Comparison of ENCODE assay signal across 14 cellular contexts in the genomic region with DNA sequence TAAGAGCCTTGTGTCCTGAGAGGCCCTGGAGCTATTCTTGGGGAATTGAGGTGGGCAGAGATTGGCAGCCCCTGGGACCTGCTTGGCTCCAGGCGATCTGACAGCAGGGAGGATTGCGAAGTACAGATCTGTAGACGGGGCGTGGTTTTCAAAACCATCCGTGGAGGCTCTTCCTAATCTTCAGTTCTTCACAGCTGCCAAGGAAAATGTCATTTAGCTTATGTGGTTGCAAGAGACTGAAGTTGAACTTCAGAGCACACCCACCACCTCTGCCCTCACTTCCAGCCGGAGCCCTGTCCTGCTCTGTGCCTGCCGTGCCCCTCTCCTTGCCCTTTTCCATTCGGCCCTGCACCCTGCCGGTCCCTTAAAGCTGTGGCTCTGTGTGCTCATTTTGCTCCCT. TPM values are rescaled to one million over a fixed set of nuclear protein-coding genes. Genes with fewer than 3 reads are reported as not detected.
A peak's percentile ranks its signal among the peaks of the same experiment; 100 is the strongest.
DNase-seq lines count a peak whose midpoint lies in the region; ATAC-seq and TF ChIP-seq lines count a peak whose summit lies in the region.
"Had no signal": no experiment of that assay in that cellular context is flagged by ENCODE, and none has a peak within 500 bp of the region (broad histone marks: within the 10 kb centered on the region; RNA-seq: fewer than 3 reads in every experiment).

No MANE protein-coding gene starts in this region.

- no peak overlapping the region for H3K4me3 Mint-ChIP-seq in CD4-positive, CD25-positive, alpha-beta regulatory T cell
- H3K4me3 Mint-ChIP-seq in endothelial cell (ENCODE audit: unreplicated experiment) (peak overlapping the region; percentile 56), nephron progenitor cell (no peak overlapping the region)
- no peak overlapping the region for H3K4me3 Mint-ChIP-seq in T-helper 2 cell treated with Interferon-gamma antibody and Interleukin-4, amounts not matched to agents 5 μg/mL and 100 μg/mL, for 36 hours
- H3K4me3 Mint-ChIP-seq: activated T-helper 1 cell treated with anti-CD3 and anti-CD28 coated beads, Interleukin-12 subunit alpha, Interleukin-12 subunit beta, Interleukin-2, Interleukin-4 antibody, amounts not matched to agents 30 ng/mL and 10 ng/mL and 1 ng/mL, durations not matched to agents 14 hours and 24 hours and 36 hours had no signal

- no peak overlapping the region for H3K27ac ChIP-seq in CD4-positive, CD25-positive, alpha-beta regulatory T cell (ENCODE audit: insufficient read depth, low read length, poor library complexity, severe bottlenecking)

- no peaks in the 10 kb centered on the region for H3K4me1 ChIP-seq in CD4-positive, CD25-positive, alpha-beta regulatory T cell (ENCODE audit: control insufficient read depth, insufficient read depth, low read length, poor library complexity, severe bottlenecking)

- no peak overlapping the region for H3K4me3 ChIP-seq in CD4-positive, CD25-positive, alpha-beta regulatory T cell (ENCODE audit: low read depth, low read length)
- H3K4me3 ChIP-seq: GM12878 had no signal

- H3K27ac Mint-ChIP-seq in CD4-positive, CD25-positive, alpha-beta regulatory T cell: peak overlapping the region; percentile 12 to 82 (median 47)
- H3K27ac Mint-ChIP-seq in endothelial cell (ENCODE audit: unreplicated experiment): peak overlapping the region; percentile 76
- H3K27ac Mint-ChIP-seq in nephron progenitor cell: peak overlapping the region; percentile 98
- no peak overlapping the region for H3K27ac Mint-ChIP-seq in T-helper 2 cell treated with Interferon-gamma antibody and Interleukin-4, amounts not matched to agents 5 μg/mL and 100 μg/mL, for 36 hours

- H3K27me3 Mint-ChIP-seq in CD4-positive, CD25-positive, alpha-beta regulatory T cell: no peaks in the 10 kb centered on the region
- H3K27me3 Mint-ChIP-seq in endothelial cell (ENCODE audit: unreplicated experiment): peaks cover 4% of the 10 kb centered on the region
- H3K27me3 Mint-ChIP-seq in nephron progenitor cell (ENCODE audit: low read depth, poor library complexity): no peaks in the 10 kb centered on the region
- H3K27me3 Mint-ChIP-seq in T-helper 2 cell treated with Interferon-gamma antibody and Interleukin-4, amounts not matched to agents 5 μg/mL and 100 μg/mL, for 36 hours (ENCODE audit: low read depth): no peaks in the 10 kb centered on the region

- H3K4me1 Mint-ChIP-seq in CD4-positive, CD25-positive, alpha-beta regulatory T cell: peaks cover 0 to 20% (median 16%) of the 10 kb centered on the region in 4 donors
- peaks cover 26% of the 10 kb centered on the region for H3K4me1 Mint-ChIP-seq in endothelial cell (ENCODE audit: unreplicated experiment)
- no peaks in the 10 kb centered on the region for H3K4me1 Mint-ChIP-seq in nephron progenitor cell
- no peaks in the 10 kb centered on the region for H3K4me1 Mint-ChIP-seq in T-helper 2 cell treated with Interferon-gamma antibody and Interleukin-4, amounts not matched to agents 5 μg/mL and 100 μg/mL, for 36 hours (ENCODE audit: low read depth)

- H3K36me3 Mint-ChIP-seq in CD4-positive, CD25-positive, alpha-beta regulatory T cell: peaks cover 8% of the 10 kb centered on the region
- H3K36me3 Mint-ChIP-seq in endothelial cell (ENCODE audit: low read depth, unreplicated experiment) (peaks cover 36% of the 10 kb centered on the region), nephron progenitor cell (ENCODE audit: low read depth) (peaks cover 36% of the 10 kb centered on the region)
- H3K36me3 Mint-ChIP-seq in T-helper 2 cell treated with Interferon-gamma antibody and Interleukin-4, amounts not matched to agents 5 μg/mL and 100 μg/mL, for 36 hours (ENCODE audit: low read depth): peaks cover 20% of the 10 kb centered on the region

- TF ChIP-seq CTCF in endothelial cell (IDR thresholded peaks at IDR 0.05; ENCODE audit: unreplicated experiment): no peak
- no peak for TF ChIP-seq CTCF in nephron progenitor cell (IDR thresholded peaks at IDR 0.05)

- H3K9me3 Mint-ChIP-seq in CD4-positive, CD25-positive, alpha-beta regulatory T cell: no peaks in the 10 kb centered on the region
- H3K9me3 Mint-ChIP-seq in endothelial cell (ENCODE audit: unreplicated experiment) (no peaks in the 10 kb centered on the region), nephron progenitor cell (no peaks in the 10 kb centered on the region)
- no peaks in the 10 kb centered on the region for H3K9me3 Mint-ChIP-seq in T-helper 2 cell treated with Interferon-gamma antibody and Interleukin-4, amounts not matched to agents 5 μg/mL and 100 μg/mL, for 36 hours
- H3K9me3 Mint-ChIP-seq: activated T-helper 1 cell treated with anti-CD3 and anti-CD28 coated beads, Interleukin-12 subunit alpha, Interleukin-12 subunit beta, Interleukin-2, Interleukin-4 antibody, amounts not matched to agents 30 ng/mL and 10 ng/mL and 1 ng/mL, durations not matched to agents 14 hours and 24 hours and 36 hours had no signal

- no peaks in the 10 kb centered on the region for H3K9me3 ChIP-seq in CD4-positive, CD25-positive, alpha-beta regulatory T cell (ENCODE audit: control insufficient read depth in 2 of 2, low read length in 2 of 2)

- DNase-seq in CD4-positive, CD25-positive, alpha-beta regulatory T cell: no peak
- DNase-seq in MV-4-11 (lab: John Stamatoyannopoulos, UW) (peak; percentile 86), endothelial cell (ENCODE audit: low spot score) (no peak), nephron progenitor cell (no peak), epidermal melanocyte (ENCODE audit: insufficient read length, low spot score) (no peak)
- no peak for DNase-seq in T-helper 2 cell treated with Interferon-gamma antibody and Interleukin-4, amounts not matched to agents 5 μg/mL and 100 μg/mL, for 36 hours (ENCODE audit: low spot score)
- DNase-seq: central memory CD4-positive, alpha-beta T cell; hypothalamus; NCI-H2029 had no signal

- no peak for ATAC-seq in CD4-positive, CD25-positive, alpha-beta regulatory T cell (ENCODE audit: low read depth in 2 of 2)
- ATAC-seq in GM19035 (IDR thresholded peaks at IDR 0.05; ENCODE audit: unreplicated experiment): no peak
- ATAC-seq in GM19397 (IDR thresholded peaks at IDR 0.05; ENCODE audit: unreplicated experiment): no peak
- ATAC-seq: GM12878 had no signal

- peaks cover 58% of the 10 kb centered on the region for H3K36me3 ChIP-seq in CD4-positive, CD25-positive, alpha-beta regulatory T cell (ENCODE audit: control insufficient read depth, insufficient read depth, low read length)

- no peaks in the 10 kb centered on the region for H3K27me3 ChIP-seq in CD4-positive, CD25-positive, alpha-beta regulatory T cell (ENCODE audit: control insufficient read depth, insufficient read depth, low read length)

RNA-seq across cellular contexts. Expression of gene NISCH, which starts 12.9 kb away (rescaled TPM):
- 168 TPM for total RNA-seq in CD4-positive, CD25-positive, alpha-beta regulatory T cell
- 10 to 100 TPM; 12.6 to 17.4 (median 15.2) TPM for polyA plus RNA-seq in CD4-positive, CD25-positive, alpha-beta regulatory T cell
- 261 TPM for total RNA-seq in endothelial cell (ENCODE audit: unreplicated experiment)

RNA-seq across cellular contexts. Expression of gene TNNC1, which starts 14.5 kb away (rescaled TPM):
- total RNA-seq in CD4-positive, CD25-positive, alpha-beta regulatory T cell: 3.9 TPM
- 1 to 10 TPM in 1 of 4 donors, under 1 TPM in 3; 0.38 to 1.1 (median 0.52) TPM for polyA plus RNA-seq in CD4-positive, CD25-positive, alpha-beta regulatory T cell
- 0.67 TPM for total RNA-seq in endothelial cell (ENCODE audit: unreplicated experiment)
- total RNA-seq: HT1080 had no signal

RNA-seq across cellular contexts. Expression of gene SEMA3G, which starts 23.4 kb away (rescaled TPM):
- total RNA-seq in CD4-positive, CD25-positive, alpha-beta regulatory T cell: 33.1 TPM
- polyA plus RNA-seq in CD4-positive, CD25-positive, alpha-beta regulatory T cell: 1 to 10 TPM; 3.2 to 5.4 (median 3.6) TPM
- 175 TPM for total RNA-seq in endothelial cell (ENCODE audit: unreplicated experiment)
- total RNA-seq: GM12878 had no signal

RNA-seq across cellular contexts. Expression of gene STAB1, which starts 26.8 kb away (rescaled TPM):
- 0.42 TPM for total RNA-seq in CD4-positive, CD25-positive, alpha-beta regulatory T cell
- polyA plus RNA-seq in CD4-positive, CD25-positive, alpha-beta regulatory T cell: not detected
- total RNA-seq in endothelial cell (ENCODE audit: unreplicated experiment): 866 TPM
- total RNA-seq: HT1080 had no signal
- polyA plus RNA-seq: GM12878 had no signal

RNA-seq across cellular contexts. Expression of gene PHF7, which starts 57.9 kb away (rescaled TPM):
- total RNA-seq in CD4-positive, CD25-positive, alpha-beta regulatory T cell: 14.7 TPM
- polyA plus RNA-seq in CD4-positive, CD25-positive, alpha-beta regulatory T cell: 10 to 100 TPM in 3 of 4 donors, 1 to 10 TPM in 1; 7.0 to 15.5 (median 12.7) TPM
- 15.9 TPM for total RNA-seq in endothelial cell (ENCODE audit: unreplicated experiment)
